ENCODE assay signal across 1 cellular context in genomic region chr12:45669093-45669492, GRCh38.
TF ChIP-seq lines count a peak whose summit lies in the region.

No MANE protein-coding gene starts in this region.

TF ChIP-seq in GM12878, 131 proteins besides CTCF, POLR2A, EP300 and RAD21 (continued from another document and continues in another):
- no peak for TF ChIP-seq E4F1 (IDR thresholded peaks at IDR 0.05; ENCODE audit: borderline replicate concordance, partially characterized antibody)
- no peak; the same call in 1 of the 2 replicates for TF ChIP-seq SREBF1 (IDR thresholded peaks at IDR 0.05; ENCODE audit: low read length)
- TF ChIP-seq DPF2 (IDR thresholded peaks at IDR 0.05) = 0 out of 2 replicates have a peak, but pooled peaks have one; percentile 39
- peak; percentile 18 for TF ChIP-seq SKIL (IDR thresholded peaks at IDR 0.05; ENCODE audit: low read depth, poor library complexity, severe bottlenecking)
- peak; percentile 25; the same call in 1 of the 2 replicates for TF ChIP-seq PKNOX1 (IDR thresholded peaks at IDR 0.05)
- no peak for TF ChIP-seq RELA (IDR thresholded peaks at IDR 0.05; ENCODE audit: borderline replicate concordance, partially characterized antibody)
- TF ChIP-seq JUNB (IDR thresholded peaks at IDR 0.05) = peak; percentile 68
- TF ChIP-seq ZBTB4 (CRISPR knock-in tag; IDR thresholded peaks at IDR 0.05) = no peak
- no peak for TF ChIP-seq POU2F2 (IDR thresholded peaks at IDR 0.05; ENCODE audit: borderline replicate concordance, low read depth, low read length)
- TF ChIP-seq FOS (IDR thresholded peaks at IDR 0.05; ENCODE audit: borderline replicate concordance, extremely low read depth, insufficient read length) = no peak
- TF ChIP-seq MLLT1 (IDR thresholded peaks at IDR 0.05) = no peak
- TF ChIP-seq PBX3 (IDR thresholded peaks at IDR 0.05; ENCODE audit: insufficient replicate concordance, low read depth, low read length) = no peak
- no peak for TF ChIP-seq TAF1 (IDR thresholded peaks at IDR 0.05; ENCODE audit: borderline replicate concordance, low read depth, low read length)
- TF ChIP-seq REST (IDR thresholded peaks at IDR 0.05; ENCODE audit: low read depth, low read length) = no peak
- no peak for TF ChIP-seq NR2C1 (IDR thresholded peaks at IDR 0.05)
- TF ChIP-seq SREBF2 (IDR thresholded peaks at IDR 0.05; ENCODE audit: low read length) = no peak
- TF ChIP-seq PML (IDR thresholded peaks at IDR 0.05; ENCODE audit: low read length) = no peak
- no peak for TF ChIP-seq ZBTB40 (IDR thresholded peaks at IDR 0.05; ENCODE audit: borderline replicate concordance)
- TF ChIP-seq SIX5 (IDR thresholded peaks at IDR 0.05; ENCODE audit: low read depth, low read length, severe bottlenecking) = no peak
- TF ChIP-seq IRF5 (IDR thresholded peaks at IDR 0.05; ENCODE audit: borderline replicate concordance) = no peak
- TF ChIP-seq RAD51 (IDR thresholded peaks at IDR 0.05) = no peak
- TF ChIP-seq HDAC2 (IDR thresholded peaks at IDR 0.05) = no peak
- peak; percentile 57 to 70; a peak in 3 of 4 replicates for TF ChIP-seq IKZF2 (IDR thresholded peaks at IDR 0.05)
- no peak for TF ChIP-seq STAT1 (conservative IDR thresholded peaks at IDR 0.05)
- TF ChIP-seq NR2F1 (conservative IDR thresholded peaks at IDR 0.05) = 0 out of 2 replicates have a peak, but pooled peaks have one; percentile 46
- TF ChIP-seq ASH2L (IDR thresholded peaks at IDR 0.05; ENCODE audit: borderline replicate concordance, low read depth) = no peak
- TF ChIP-seq BCL3 (IDR thresholded peaks at IDR 0.05; ENCODE audit: borderline replicate concordance, insufficient read depth, low read depth, low read length, poor library complexity, severe bottlenecking) = no peak
- no peak for TF ChIP-seq EZH2 (IDR thresholded peaks at IDR 0.05; ENCODE audit: borderline replicate concordance, control insufficient read depth, low read depth, low read length)
- TF ChIP-seq TCF3 (IDR thresholded peaks at IDR 0.05; ENCODE audit: borderline replicate concordance, insufficient read depth, low read depth, low read length) = no peak
- TF ChIP-seq RBBP5 (conservative IDR thresholded peaks at IDR 0.05) = no peak
- no peak for TF ChIP-seq YBX1 (IDR thresholded peaks at IDR 0.05)
- 0 out of 2 replicates have a peak, but pooled peaks have one; percentile 22 for TF ChIP-seq CREM (IDR thresholded peaks at IDR 0.05; ENCODE audit: low read depth)
- peak; percentile 51; the same call in 1 of the 2 replicates for TF ChIP-seq RUNX3 (IDR thresholded peaks at IDR 0.05; ENCODE audit: low read length)
- TF ChIP-seq ZNF217 (IDR thresholded peaks at IDR 0.05) = peak; percentile 96
- TF ChIP-seq MXI1 (IDR thresholded peaks at IDR 0.05; ENCODE audit: low read depth, low read length) = no peak
- no peak for TF ChIP-seq HDAC6 (IDR thresholded peaks at IDR 0.05; ENCODE audit: unreplicated experiment)
